Comparison of ENCODE assay signal across 11 cellular contexts in genomic region chr6:36119927-36120477, GRCh38. TPM values are rescaled to one million over a fixed set of nuclear protein-coding genes. Genes with fewer than 3 reads are reported as not detected.
DNase-seq lines count a peak whose midpoint lies in the region; ATAC-seq and TF ChIP-seq lines count a peak whose summit lies in the region.
"Had no signal": no experiment of that assay in that cellular context is flagged by ENCODE, and none has a peak within 500 bp of the region (broad histone marks: within the 10 kb centered on the region; RNA-seq: fewer than 3 reads in every experiment).

No MANE protein-coding gene starts in this region.

- intact Hi-C loops in CD14-positive monocyte (cut with micrococcal nuclease): loop anchor here (2.0 to 10.0 kb wide), 4 partner anchors 77 to 245 kb away; partner anchors contain the start of gene BRPF3 (in 1 of the 2)

- no peak overlapping the region for H3K4me3 Mint-ChIP-seq in CD14-positive monocyte
- H3K4me3 Mint-ChIP-seq in activated naive CD8-positive, alpha-beta T cell: peak overlapping the region; percentile 86
- H3K4me3 Mint-ChIP-seq in naive thymus-derived CD8-positive, alpha-beta T cell: peak overlapping the region; percentile 77 to 95 (median 89)
- H3K4me3 Mint-ChIP-seq: WTC11 had no signal

- H3K4me1 Mint-ChIP-seq in CD14-positive monocyte: peaks cover 74% of the 10 kb centered on the region
- peaks cover 90% of the 10 kb centered on the region for H3K4me1 Mint-ChIP-seq in activated naive CD8-positive, alpha-beta T cell (ENCODE audit: low read depth)
- H3K4me1 Mint-ChIP-seq in naive thymus-derived CD8-positive, alpha-beta T cell: peaks cover 47 to 98% (median 97%) of the 10 kb centered on the region in 4 donors

- H3K36me3 Mint-ChIP-seq in CD14-positive monocyte: peaks cover 36 to 46% of the 10 kb centered on the region in 2 donors
- H3K36me3 Mint-ChIP-seq in activated naive CD8-positive, alpha-beta T cell: peaks cover 5% of the 10 kb centered on the region
- no peaks in the 10 kb centered on the region for H3K36me3 Mint-ChIP-seq in naive thymus-derived CD8-positive, alpha-beta T cell
- H3K36me3 Mint-ChIP-seq: WTC11 had no signal

- peaks cover 0 to 5% (median 0%) of the 10 kb centered on the region in 3 donors for H3K27me3 Mint-ChIP-seq in CD14-positive monocyte (ENCODE audit: low read depth in 3 of 3)
- H3K27me3 Mint-ChIP-seq in activated naive CD8-positive, alpha-beta T cell: no peaks in the 10 kb centered on the region
- H3K27me3 Mint-ChIP-seq in naive thymus-derived CD8-positive, alpha-beta T cell: no peaks in the 10 kb centered on the region

- H3K27ac Mint-ChIP-seq in CD14-positive monocyte: peak overlapping the region; percentile 98 to 100 (median 99)
- peak overlapping the region; percentile 98 for H3K27ac Mint-ChIP-seq in activated naive CD8-positive, alpha-beta T cell
- H3K27ac Mint-ChIP-seq in naive thymus-derived CD8-positive, alpha-beta T cell: peak overlapping the region; percentile 97 to 99 (median 98)

- H3K36me3 ChIP-seq in KOPT-K1 (ENCODE audit: insufficient read depth, low read length): peaks cover 9% of the 10 kb centered on the region; the same call in 1 of the 2 replicates
- H3K36me3 ChIP-seq: BE2C, uterus had no signal

- peak in 1 of 2 donors; percentile 5 for ATAC-seq in naive thymus-derived CD8-positive, alpha-beta T cell
- no peak for ATAC-seq in GM21528 (IDR thresholded peaks at IDR 0.05; ENCODE audit: low FRiP score, unreplicated experiment)
- no peak for ATAC-seq in GM21381 (IDR thresholded peaks at IDR 0.05; ENCODE audit: unreplicated experiment)
- no peak for ATAC-seq in HG02970 (IDR thresholded peaks at IDR 0.05; ENCODE audit: low FRiP score, unreplicated experiment)

- peak overlapping the region; percentile 57 for H3K27ac ChIP-seq in KOPT-K1 (ENCODE audit: low read depth, low read length, poor library complexity, severe bottlenecking)
- H3K27ac ChIP-seq: uterus had no signal

- H3K9me3 ChIP-seq in KOPT-K1 (ENCODE audit: insufficient read depth, low read length, poor library complexity, severe bottlenecking): no peaks in the 10 kb centered on the region
- H3K9me3 ChIP-seq: BE2C, uterus had no signal

- no peak for DNase-seq in CD14-positive monocyte (ENCODE audit: low spot score)
- DNase-seq in naive thymus-derived CD8-positive, alpha-beta T cell: no peak
- DNase-seq in COR-L47 (lab: John Stamatoyannopoulos, UW): no peak
- DNase-seq: BE2C, uterus had no signal

- no peak for TF ChIP-seq CTCF in CD14-positive monocyte (IDR thresholded peaks at IDR 0.05)

- POLR2A ChIA-PET in naive thymus-derived CD8-positive, alpha-beta T cell (lab: Charles Lee): interaction anchor here (0.6 to 6.7 kb wide), 10 partner anchors 10 to 412 kb away, joined by 3 to 83 read pairs (median 9); partner anchors contain the start of genes MAPK13 and MAPK14

- H3K9me3 Mint-ChIP-seq in CD14-positive monocyte: no peaks in the 10 kb centered on the region
- H3K9me3 Mint-ChIP-seq in activated naive CD8-positive, alpha-beta T cell (ENCODE audit: low read depth): no peaks in the 10 kb centered on the region
- no peaks in the 10 kb centered on the region for H3K9me3 Mint-ChIP-seq in naive thymus-derived CD8-positive, alpha-beta T cell
- H3K9me3 Mint-ChIP-seq: WTC11 had no signal

RNA-seq across cellular contexts. Expression of gene MAPK13, which starts 10.3 kb away (rescaled TPM):
- 1 to 10 TPM in 1 of 2 donors, under 1 TPM in 1; 0.88 to 2.4 TPM for polyA plus RNA-seq in CD14-positive monocyte
- 10 to 100 TPM; 38.7 to 41.8 TPM for total RNA-seq in naive thymus-derived CD8-positive, alpha-beta T cell
- polyA plus RNA-seq in naive thymus-derived CD8-positive, alpha-beta T cell: 10 to 100 TPM; 35.2 to 37.1 (median 35.7) TPM

Comparison
In these comparisons a context has a peak if more than half of its experiments do, and no peak if none do; other contexts are left out.
1. H3K4me3 Mint-ChIP-seq: peak in activated naive CD8-positive, alpha-beta T cell (single experiment) and naive thymus-derived CD8-positive, alpha-beta T cell (10 of 10); none in CD14-positive monocyte (0 of 2).
2. RNA of gene MAPK13, which starts 10.3 kb away (polyA plus RNA-seq): 35.2 to 37.1 TPM in naive thymus-derived CD8-positive, alpha-beta T cell; 0.88 to 2.4 TPM in CD14-positive monocyte; every median in the first group is over 10 times any median in the second.
3. Peak in every context shown above with its lines, with median percentiles within 50 percentile points of each other: H3K27ac Mint-ChIP-seq.